1 cellular context compared by ENCODE assay signal in the genomic region with DNA sequence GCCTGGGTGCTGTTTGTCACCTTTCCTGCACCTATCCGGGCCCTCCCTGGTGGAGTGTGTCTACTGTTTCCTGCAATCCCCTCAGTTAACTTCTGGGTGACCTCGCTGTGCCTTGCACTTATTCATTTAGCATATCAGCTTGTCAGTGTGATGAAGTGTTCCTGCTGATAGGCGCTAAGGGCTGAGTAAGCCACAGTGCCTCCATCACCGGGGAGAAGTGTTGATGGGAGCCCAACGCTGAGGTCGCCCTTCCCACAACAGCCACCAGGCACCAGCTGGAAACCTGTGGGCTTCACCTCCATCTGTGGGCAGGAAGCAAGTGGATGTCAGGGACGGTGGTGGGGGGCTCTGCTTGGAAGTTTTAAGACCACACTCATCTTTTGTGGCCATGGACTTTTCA.
TF ChIP-seq lines count a peak whose summit lies in the region.

No MANE protein-coding gene starts in this region.

TF ChIP-seq in K562, 482 proteins besides CTCF, POLR2A, EP300 and RAD21 (continued from another document):
- TF ChIP-seq E2F6 (IDR thresholded peaks at IDR 0.05; ENCODE audit: borderline replicate concordance in 1 of 2, extremely low read depth in 1 of 2, insufficient read depth in 1 of 2, insufficient read length in 1 of 2, low read depth in 1 of 2, low read length in 1 of 2, poor library complexity in 1 of 2, severe bottlenecking in 1 of 2), result no peak
- TF ChIP-seq POLR2AphosphoS2 (IDR thresholded peaks at IDR 0.05; ENCODE audit: low read length), result no peak
- TF ChIP-seq ZNF586 (CRISPR knock-in tag; conservative IDR thresholded peaks at IDR 0.05), result no peak
- TF ChIP-seq, protein P1, sequence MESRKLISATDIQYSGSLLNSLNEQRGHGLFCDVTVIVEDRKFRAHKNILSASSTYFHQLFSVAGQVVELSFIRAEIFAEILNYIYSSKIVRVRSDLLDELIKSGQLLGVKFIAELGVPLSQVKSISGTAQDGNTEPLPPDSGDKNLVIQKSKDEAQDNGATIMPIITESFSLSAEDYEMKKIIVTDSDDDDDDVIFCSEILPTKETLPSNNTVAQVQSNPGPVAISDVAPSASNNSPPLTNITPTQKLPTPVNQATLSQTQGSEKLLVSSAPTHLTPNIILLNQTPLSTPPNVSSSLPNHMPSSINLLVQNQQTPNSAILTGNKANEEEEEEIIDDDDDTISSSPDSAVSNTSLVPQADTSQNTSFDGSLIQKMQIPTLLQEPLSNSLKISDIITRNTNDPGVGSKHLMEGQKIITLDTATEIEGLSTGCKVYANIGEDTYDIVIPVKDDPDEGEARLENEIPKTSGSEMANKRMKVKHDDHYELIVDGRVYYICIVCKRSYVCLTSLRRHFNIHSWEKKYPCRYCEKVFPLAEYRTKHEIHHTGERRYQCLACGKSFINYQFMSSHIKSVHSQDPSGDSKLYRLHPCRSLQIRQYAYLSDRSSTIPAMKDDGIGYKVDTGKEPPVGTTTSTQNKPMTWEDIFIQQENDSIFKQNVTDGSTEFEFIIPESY (CRISPR knock-in tag; IDR thresholded peaks at IDR 0.05), result peak; percentile 58
- no peak for TF ChIP-seq NFIX (CRISPR knock-in tag; IDR thresholded peaks at IDR 0.05; ENCODE audit: low read depth)
- TF ChIP-seq CAMTA2 (CRISPR knock-in tag; conservative IDR thresholded peaks at IDR 0.05), result no peak
- TF ChIP-seq ZNF518B (CRISPR knock-in tag; IDR thresholded peaks at IDR 0.05), result no peak
TF ChIP-seq in K562: peak in this region for 13.
